Comparison of ENCODE assay signal across 14 cellular contexts in genomic region chr21:43701936-43702784, GRCh38. TPM values are rescaled to one million over a fixed set of nuclear protein-coding genes. Genes with fewer than 3 reads are reported as not detected.
A peak's percentile ranks its signal among the peaks of the same experiment; 100 is the strongest.
DNase-seq lines count a peak whose midpoint lies in the region; ATAC-seq and TF ChIP-seq lines count a peak whose summit lies in the region.
"Had no signal": no experiment of that assay in that cellular context is flagged by ENCODE, and none has a peak within 500 bp of the region (broad histone marks: within the 10 kb centered on the region; RNA-seq: fewer than 3 reads in every experiment).

No MANE protein-coding gene starts in this region.

- H3K27me3 ChIP-seq in WERI-Rb-1 (ENCODE audit: insufficient read depth, low read depth, severe bottlenecking) (no peaks in the 10 kb centered on the region), heart right ventricle (no peaks in the 10 kb centered on the region), A673 (replicated peaks; ENCODE audit: insufficient read depth, low read depth, low read length, poor library complexity) (no peaks in the 10 kb centered on the region)
- H3K27me3 ChIP-seq: uterus had no signal

- peaks cover 3 to 14% (median 11%) of the 10 kb centered on the region in 3 donors for H3K27me3 Mint-ChIP-seq in CD14-positive monocyte (ENCODE audit: low read depth in 3 of 3)
- H3K27me3 Mint-ChIP-seq in neural crest cell (ENCODE audit: low read depth) = no peaks in the 10 kb centered on the region
- H3K27me3 Mint-ChIP-seq in osteocyte (ENCODE audit: unreplicated experiment) = no peaks in the 10 kb centered on the region
- H3K27me3 Mint-ChIP-seq: activated CD4-positive, alpha-beta memory T cell treated with anti-CD3 and anti-CD28 coated beads, Interleukin-2, amount 10 ng/mL, durations not matched to agents 7 days and 5 days had no signal

- peak in 6 of 8 donors; percentile 20 to 53 (median 32) for ATAC-seq in heart right ventricle

- H3K27ac Mint-ChIP-seq in CD14-positive monocyte (peak overlapping the region in 1 of 7 donors; percentile 64), neural crest cell (ENCODE audit: unreplicated experiment) (peak overlapping the region; percentile 14), osteocyte (ENCODE audit: unreplicated experiment) (no peak overlapping the region)
- H3K27ac Mint-ChIP-seq: activated CD4-positive, alpha-beta memory T cell treated with anti-CD3 and anti-CD28 coated beads, Interleukin-2, amount 10 ng/mL, durations not matched to agents 7 days and 5 days had no signal

- H3K9me3 ChIP-seq in WERI-Rb-1 (ENCODE audit: severe bottlenecking) (no peaks in the 10 kb centered on the region), heart right ventricle (no peaks in the 10 kb centered on the region), A673 (ENCODE audit: low read depth, low read length, poor library complexity, severe bottlenecking) (no peaks in the 10 kb centered on the region)
- H3K9me3 ChIP-seq: left lung, uterus had no signal

- H3K4me3 ChIP-seq in WERI-Rb-1 (ENCODE audit: low read depth, low read length) (peak overlapping the region; percentile 42), heart right ventricle (peak overlapping the region in 6 of 10 donors; percentile 3 to 35 (median 21)), A673 (ENCODE audit: low read depth, low read length, poor library complexity, severe bottlenecking) (no peak overlapping the region)
- H3K4me3 ChIP-seq: K562, left lung, uterus had no signal

- CTCF ChIA-PET in A673 (lab: Charles Lee) = no interaction called here

- H3K4me1 ChIP-seq in heart right ventricle (peaks cover 2 to 19% (median 13%) of the 10 kb centered on the region in 9 donors), A673 (ENCODE audit: insufficient read depth, low read length, poor library complexity, severe bottlenecking) (peaks cover 6% of the 10 kb centered on the region)
- H3K4me1 ChIP-seq: uterus had no signal

- peaks cover 0 to 2% of the 10 kb centered on the region in 2 donors for H3K36me3 Mint-ChIP-seq in CD14-positive monocyte
- H3K36me3 Mint-ChIP-seq in neural crest cell (ENCODE audit: low read depth) = peaks cover 3% of the 10 kb centered on the region
- peaks cover 2% of the 10 kb centered on the region for H3K36me3 Mint-ChIP-seq in osteocyte (ENCODE audit: unreplicated experiment)

- BruUV-seq in A673 (replicated peaks; lab: Mats Ljungman, UMichigan) = no TSS peak

- no peak for DNase-seq in CD14-positive monocyte (ENCODE audit: low spot score)
- DNase-seq in WERI-Rb-1 = no peak
- DNase-seq in heart right ventricle = no peak
- DNase-seq in neural crest cell (ENCODE audit: low read depth, low spot score) = no peak
- no peak for DNase-seq in NCI-H1092 treated with DMSO at 0.1 percent for 48 hours (lab: John Stamatoyannopoulos, UW)
- DNase-seq in activated CD4-positive, CD25-positive, alpha-beta regulatory T cell (lab: John Stamatoyannopoulos, UW) = no peak
- DNase-seq in A673 (ENCODE audit: low spot score) = no peak
- DNase-seq in osteocyte (ENCODE audit: extremely low spot score, unreplicated experiment) = no peak
- DNase-seq: activated effector memory CD4-positive, alpha-beta T cell treated with Interleukin-2 at 50 U/mL for 16 hours; NCI-H524 treated with DMSO at 0.1 percent for 48 hours; uterus had no signal

- 64 to 68% methylated on average over 29 of the region's 29 CpGs for WGBS in heart right ventricle, 2 donors

- no peak for TF ChIP-seq CTCF in CD14-positive monocyte (IDR thresholded peaks at IDR 0.05)
- no peak for TF ChIP-seq CTCF in WERI-Rb-1 (IDR thresholded peaks at IDR 0.05; ENCODE audit: low read depth, low read length)
- TF ChIP-seq CTCF in heart right ventricle (IDR thresholded peaks at IDR 0.05) = no peak
- no peak for TF ChIP-seq CTCF in neural crest cell (conservative IDR thresholded peaks at IDR 0.05)
- no peak for TF ChIP-seq CTCF in A673 (conservative IDR thresholded peaks at IDR 0.05; ENCODE audit: low read depth, low read length)
- TF ChIP-seq CTCF in osteocyte (IDR thresholded peaks at IDR 0.05) = no peak

- POLR2A ChIA-PET in A673 (lab: Charles Lee; ENCODE audit: low non-redundant PET) = interaction anchor here (0.5 to 0.8 kb wide), 2 partner anchors 12 to 63 kb away, joined by 3 to 6 read pairs; no protein-coding TSS in a partner anchor

- H3K4me3 Mint-ChIP-seq in CD14-positive monocyte (peak overlapping the region; percentile 71 to 92), neural crest cell (no peak overlapping the region), osteocyte (ENCODE audit: unreplicated experiment) (no peak overlapping the region)
- H3K4me3 Mint-ChIP-seq: activated CD4-positive, alpha-beta memory T cell treated with anti-CD3 and anti-CD28 coated beads, Interleukin-2, amount 10 ng/mL, durations not matched to agents 7 days and 5 days had no signal

- H3K27ac ChIP-seq in WERI-Rb-1 (no peak overlapping the region), heart right ventricle (peak overlapping the region; percentile 45 to 84 (median 69)), A673 (ENCODE audit: low read depth, low read length, poor library complexity, severe bottlenecking) (no peak overlapping the region)
- H3K27ac ChIP-seq: left lung, uterus had no signal

- H3K36me3 ChIP-seq in WERI-Rb-1 (peaks cover under 1% of the 10 kb centered on the region; the same call in 1 of the 2 replicates), heart right ventricle (peaks cover 0 to 3% (median 0%) of the 10 kb centered on the region in 9 donors), A673 (ENCODE audit: insufficient read depth, low read length, poor library complexity, severe bottlenecking) (no peaks in the 10 kb centered on the region)
- H3K36me3 ChIP-seq: left lung, uterus had no signal

- H3K9me3 Mint-ChIP-seq in CD14-positive monocyte (no peaks in the 10 kb centered on the region), neural crest cell (no peaks in the 10 kb centered on the region), osteocyte (ENCODE audit: unreplicated experiment) (no peaks in the 10 kb centered on the region)
- H3K9me3 Mint-ChIP-seq: activated CD4-positive, alpha-beta memory T cell treated with anti-CD3 and anti-CD28 coated beads, Interleukin-2, amount 10 ng/mL, durations not matched to agents 7 days and 5 days had no signal

- H3K4me1 Mint-ChIP-seq in CD14-positive monocyte (peaks cover 19% of the 10 kb centered on the region), neural crest cell (peaks cover 24% of the 10 kb centered on the region), osteocyte (ENCODE audit: unreplicated experiment) (peaks cover 12% of the 10 kb centered on the region)

- intact Hi-C loops in CD14-positive monocyte (cut with micrococcal nuclease) = no loop called here
- intact Hi-C loops in heart right ventricle (cut with DNase I) = loop anchor here in 1 of 10 donors (2.0 kb wide), 1 partner anchor 15 kb away; no protein-coding TSS in a partner anchor
- intact Hi-C loops in A673 (cut with micrococcal nuclease; ENCODE audit: unreplicated experiment) = no loop called here

RNA-seq across cellular contexts. Expression of gene PDXK, which starts 16.8 kb away (rescaled TPM):
- 100 to 1,000 TPM; 210 to 214 TPM for polyA plus RNA-seq in CD14-positive monocyte
- total RNA-seq in heart right ventricle = 100 to 1,000 TPM in 1 of 10 donors, 10 to 100 TPM in 9; 64.9 to 101 (median 73.0) TPM
- 100 to 1,000 TPM in 1 of 2 donors, 10 to 100 TPM in 1; 47.8 to 102 TPM for polyA plus RNA-seq in heart right ventricle
- 59.3 and 67.3 TPM in 2 replicates for total RNA-seq in neural crest cell
- total RNA-seq in A673 (2021) = 114 and 116 TPM in 2 replicates
- total RNA-seq in osteocyte = 96.7 and 106 TPM in 2 replicates

RNA-seq across cellular contexts. Expression of gene RRP1B, which starts 42.8 kb away (rescaled TPM):
- 1 to 10 TPM; 4.5 to 6.1 TPM for polyA plus RNA-seq in CD14-positive monocyte
- total RNA-seq in heart right ventricle = 10 to 100 TPM in 2 of 10 donors, 1 to 10 TPM in 8; 7.1 to 11.3 (median 8.6) TPM
- 1 to 10 TPM; 5.0 to 5.9 TPM for polyA plus RNA-seq in heart right ventricle
- total RNA-seq in neural crest cell = 68.8 and 70.4 TPM in 2 replicates
- 67.0 and 73.5 TPM in 2 replicates for total RNA-seq in A673 (2021)
- 26.0 and 26.5 TPM in 2 replicates for total RNA-seq in osteocyte

RNA-seq across cellular contexts. Expression of gene HSF2BP, which starts 42.9 kb away (rescaled TPM):
- under 1 TPM in 1 of 2 donors, not detected in 1; 0.20 TPM for polyA plus RNA-seq in CD14-positive monocyte
- total RNA-seq in heart right ventricle = under 1 TPM in 5 of 10 donors, not detected in 5; 0.12 to 0.51 (median 0.18) TPM
- under 1 TPM in 1 of 2 donors, not detected in 1; 0.16 TPM for polyA plus RNA-seq in heart right ventricle
- 2.3 and 2.5 TPM in 2 replicates for total RNA-seq in neural crest cell
- total RNA-seq in A673 (2021) = 2.4 and 3.0 TPM in 2 replicates
- 3.4 and 3.7 TPM in 2 replicates for total RNA-seq in osteocyte

Comparison
In these comparisons a context has a peak if more than half of its experiments do, and no peak if none do; other contexts are left out.
1. H3K4me3 Mint-ChIP-seq: peak in CD14-positive monocyte (2 of 2); none in neural crest cell (single experiment) and osteocyte (single experiment).
2. H3K27ac ChIP-seq: peak in heart right ventricle (10 of 10); none in WERI-Rb-1 (single experiment) and A673 (single experiment).